1 cellular context compared by ENCODE assay signal in the genomic region with DNA sequence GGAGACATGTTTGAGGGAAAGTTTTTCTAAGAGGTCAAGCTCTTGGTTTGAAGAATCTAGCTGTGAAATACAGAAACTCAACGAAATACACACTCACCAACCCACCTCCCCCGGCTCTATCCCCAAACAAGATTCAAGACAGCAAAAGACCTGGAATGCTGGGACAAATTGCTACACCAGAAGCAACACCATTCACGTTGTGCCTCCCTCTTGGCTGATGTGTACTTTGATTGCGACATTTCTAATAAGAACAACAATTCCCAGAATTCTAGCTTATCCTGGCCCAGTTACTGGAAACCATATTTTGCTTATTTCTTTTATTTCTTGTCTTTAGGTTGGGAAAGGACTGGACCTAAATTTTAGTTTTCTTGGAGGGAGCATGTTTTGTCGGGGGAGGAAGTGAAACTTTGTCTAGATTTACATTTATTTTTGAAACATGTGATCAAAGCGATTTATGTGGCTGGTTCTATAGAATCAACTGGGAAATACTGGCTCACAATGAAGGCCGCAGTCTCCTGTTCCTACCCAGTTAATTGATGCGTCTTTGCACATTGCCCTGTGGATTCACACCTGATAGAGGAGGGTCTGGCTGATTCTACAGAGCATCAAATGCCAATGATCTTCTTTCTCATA.
TF ChIP-seq lines count a peak whose summit lies in the region.

No MANE protein-coding gene starts in this region.

TF ChIP-seq in HepG2, 621 proteins besides CTCF, POLR2A, EP300 and RAD21 (continued from another document):
- no peak for TF ChIP-seq MBD4 (IDR thresholded peaks at IDR 0.05; ENCODE audit: borderline replicate concordance, low read length)
- TF ChIP-seq BORCS8-MEF2B (CRISPR knock-in tag; IDR thresholded peaks at IDR 0.05): no peak
- TF ChIP-seq MTERF4 (CRISPR knock-in tag; IDR thresholded peaks at IDR 0.05): no peak
- TF ChIP-seq CHCHD3 (CRISPR knock-in tag; IDR thresholded peaks at IDR 0.05): no peak
- no peak for TF ChIP-seq HNF1B (CRISPR knock-in tag; IDR thresholded peaks at IDR 0.05)
- no peak for TF ChIP-seq NCOR1 (IDR thresholded peaks at IDR 0.05; ENCODE audit: borderline replicate concordance, low read length)
- TF ChIP-seq ZFX (CRISPR knock-in tag; IDR thresholded peaks at IDR 0.05; ENCODE audit: low read depth): no peak
- no peak for TF ChIP-seq HOXA9 (CRISPR knock-in tag; IDR thresholded peaks at IDR 0.05; ENCODE audit: borderline replicate concordance)
- no peak for TF ChIP-seq TIGD3 (CRISPR knock-in tag; IDR thresholded peaks at IDR 0.05; ENCODE audit: borderline replicate concordance)
- TF ChIP-seq ZNF749 (CRISPR knock-in tag; IDR thresholded peaks at IDR 0.05; ENCODE audit: borderline replicate concordance): no peak
- TF ChIP-seq ZNF644 (CRISPR knock-in tag; IDR thresholded peaks at IDR 0.05; ENCODE audit: low read depth): peak; percentile 73; the same call in 1 of the 2 replicates
- TF ChIP-seq MAZ (IDR thresholded peaks at IDR 0.05; ENCODE audit: borderline replicate concordance, low read depth, low read length): no peak
- 0 out of 2 replicates have a peak, but pooled peaks have one; percentile 52 for TF ChIP-seq MAZ (CRISPR knock-in tag; IDR thresholded peaks at IDR 0.05; ENCODE audit: low read depth)
- no peak for TF ChIP-seq ZNF556 (CRISPR knock-in tag; IDR thresholded peaks at IDR 0.05; ENCODE audit: borderline replicate concordance)
- peak; percentile 44; the same call in 1 of the 2 replicates for TF ChIP-seq SOX5 (CRISPR knock-in tag; IDR thresholded peaks at IDR 0.05; ENCODE audit: borderline replicate concordance)
- no peak for TF ChIP-seq NFE2L1 (CRISPR knock-in tag; IDR thresholded peaks at IDR 0.05; ENCODE audit: borderline replicate concordance)
- TF ChIP-seq TBP (CRISPR knock-in tag; IDR thresholded peaks at IDR 0.05): no peak
- TF ChIP-seq, protein P1, sequence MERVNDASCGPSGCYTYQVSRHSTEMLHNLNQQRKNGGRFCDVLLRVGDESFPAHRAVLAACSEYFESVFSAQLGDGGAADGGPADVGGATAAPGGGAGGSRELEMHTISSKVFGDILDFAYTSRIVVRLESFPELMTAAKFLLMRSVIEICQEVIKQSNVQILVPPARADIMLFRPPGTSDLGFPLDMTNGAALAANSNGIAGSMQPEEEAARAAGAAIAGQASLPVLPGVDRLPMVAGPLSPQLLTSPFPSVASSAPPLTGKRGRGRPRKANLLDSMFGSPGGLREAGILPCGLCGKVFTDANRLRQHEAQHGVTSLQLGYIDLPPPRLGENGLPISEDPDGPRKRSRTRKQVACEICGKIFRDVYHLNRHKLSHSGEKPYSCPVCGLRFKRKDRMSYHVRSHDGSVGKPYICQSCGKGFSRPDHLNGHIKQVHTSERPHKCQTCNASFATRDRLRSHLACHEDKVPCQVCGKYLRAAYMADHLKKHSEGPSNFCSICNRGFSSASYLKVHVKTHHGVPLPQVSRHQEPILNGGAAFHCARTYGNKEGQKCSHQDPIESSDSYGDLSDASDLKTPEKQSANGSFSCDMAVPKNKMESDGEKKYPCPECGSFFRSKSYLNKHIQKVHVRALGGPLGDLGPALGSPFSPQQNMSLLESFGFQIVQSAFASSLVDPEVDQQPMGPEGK (CRISPR knock-in tag; IDR thresholded peaks at IDR 0.05): peak; percentile 30; the same call in 1 of the 2 replicates
